In genomic region chr11:132997396-132997795, GRCh38 we compare ENCODE assay signal across 25 cellular contexts.
"Had no signal": no experiment of that assay in that cellular context is flagged by ENCODE, and none has a peak within 500 bp of the region (broad histone marks: within the 10 kb centered on the region; RNA-seq: fewer than 3 reads in every experiment).

No MANE protein-coding gene starts in this region.

- H3K27ac ChIP-seq: stomach, suprapubic skin, testis, thoracic aorta, thyroid gland, tibial artery, tibial nerve, transverse colon, upper lobe of left lung, upper lobe of right lung, uterus, vagina had no signal

- H3K9me3 ChIP-seq: stomach, suprapubic skin, testis, thoracic aorta, thyroid gland, tibial artery, tibial nerve, transverse colon, upper lobe of left lung, upper lobe of right lung, uterus, vagina had no signal

- H3K36me3 ChIP-seq: stomach, suprapubic skin, thoracic aorta, thyroid gland, tibial artery, tibial nerve, transverse colon, upper lobe of left lung, upper lobe of right lung, uterus, vagina had no signal

- ATAC-seq: stimulated activated effector memory CD8-positive, alpha-beta T cell treated with anti-CD3 and anti-CD28 coated beads, Interleukin-12 subunit alpha, Interleukin-12 subunit beta, amount 100 ng/mL, for 72 hours; stimulated activated memory B cell treated with anti-CD40 and anti-IgM and Interleukin-4, amounts not matched to agents 10 μg/mL and 1 μg/mL and 100 μg/mL, for 72 hours; stimulated activated naive B cell treated with anti-CD40 and anti-IgM and Interleukin-4, amounts not matched to agents 10 μg/mL and 1 μg/mL and 100 μg/mL, for 72 hours; stimulated activated naive CD8-positive, alpha-beta T cell treated with anti-CD3 and anti-CD28 coated beads, Interleukin-15, amount 100 ng/mL, for 72 hours; stimulated activated naive CD8-positive, alpha-beta T cell treated with anti-CD3 and anti-CD28 coated beads, Interleukin-15, Interleukin-2, amounts not matched to agents 100 U/mL and 50 U/mL, for 24 hours; upper lobe of right lung had no signal

- H3K27me3 ChIP-seq: testis, thyroid gland, uterus, vagina had no signal

- H3K4me3 ChIP-seq: stomach, suprapubic skin, testis, thoracic aorta, thyroid gland, tibial artery, tibial nerve, transverse colon, upper lobe of left lung, upper lobe of right lung, uterus, vagina had no signal

- DNase-seq: stimulated activated CD4-positive, alpha-beta T cell treated with anti-CD3 and anti-CD28 coated beads, Interleukin-2, amount 100 ng/mL, for 48 hours; stimulated activated CD4-positive, alpha-beta T cell treated with anti-CD3 and anti-CD28 coated beads, Interleukin-4, amount 100 ng/mL, for 1 hour; stimulated activated CD4-positive, alpha-beta T cell treated with anti-CD3 and anti-CD28 coated beads, Interleukin-4, amount 100 ng/mL, for 24 hours; stimulated activated CD4-positive, alpha-beta T cell treated with anti-CD3 and anti-CD28 coated beads, Interleukin-4, amount 100 ng/mL, for 4 hours; stimulated activated CD8-positive, alpha-beta memory T cell treated with anti-CD3 and anti-CD28 coated beads, Interleukin-4, amount 100 ng/mL, for 48 hours; stimulated activated naive B cell treated with anti-CD40 and anti-IgM and Interleukin-4, amounts not matched to agents 10 μg/mL and 1 μg/mL and 100 μg/mL, for 72 hours; stimulated activated naive CD4-positive, alpha-beta T cell; stimulated activated naive CD4-positive, alpha-beta T cell treated with Interleukin-2 at 50 U/mL for 16 hours; stimulated activated naive CD8-positive, alpha-beta T cell treated with anti-CD3 and anti-CD28 coated beads, Interleukin-15, amount 100 ng/mL, for 72 hours; stimulated activated naive CD8-positive, alpha-beta T cell treated with anti-CD3 and anti-CD28 coated beads, Interleukin-15, Interleukin-2, amounts not matched to agents 100 U/mL and 50 U/mL, for 24 hours; stomach; substantia nigra; testis; thyroid gland; tibial artery; transverse colon; upper lobe of left lung; upper lobe of right lung; uterus had no signal

- H3K4me1 ChIP-seq: suprapubic skin, thyroid gland, tibial artery, transverse colon, upper lobe of right lung, uterus, vagina had no signal
